ENCODE assay signal across 8 cellular contexts in genomic region chr7:48035967-48036478, GRCh38. TPM values are rescaled to one million over a fixed set of nuclear protein-coding genes. Genes with fewer than 3 reads are reported as not detected.
DNase-seq lines count a peak whose midpoint lies in the region; ATAC-seq and TF ChIP-seq lines count a peak whose summit lies in the region.

No MANE protein-coding gene starts in this region.

- 3 to 4% methylated on average over 16 to 31 of the region's 42 CpGs for WGBS in testis, 2 donors

- peak; percentile 48 for ATAC-seq in left lung

- H3K9ac ChIP-seq in HUES6 (ENCODE audit: low read length), result peak overlapping the region; percentile 3

- H3K9me3 ChIP-seq in HUES6 (ENCODE audit: control insufficient read depth, insufficient read depth, low read depth, low read length) (no peaks in the 10 kb centered on the region), breast epithelium (no peaks in the 10 kb centered on the region), left lung (no peaks in the 10 kb centered on the region), testis (no peaks in the 10 kb centered on the region)

- intact Hi-C loops in breast epithelium (cut with DNase I; ENCODE audit: low total_unique reads), result no loop called here
- intact Hi-C loops in left lung (cut with DNase I), result loop anchor here in 1 of 2 donors (10.0 kb wide), 1 partner anchor 69 kb away; no protein-coding TSS in a partner anchor
- intact Hi-C loops in testis (cut with DNase I; ENCODE audit: low total_unique reads), result no loop called here

- H3K4me3 ChIP-seq in HUES6 (ENCODE audit: low read depth, low read length) (peak overlapping the region; percentile 77), breast epithelium (peak overlapping the region; percentile 39 to 64 (median 53)), left lung (peak overlapping the region; percentile 41 to 49), testis (peak overlapping the region; percentile 46 to 63)

- TF ChIP-seq POLR2A in breast epithelium (IDR thresholded peaks at IDR 0.05), result no peak
- no peak for TF ChIP-seq POLR2A in testis (IDR thresholded peaks at IDR 0.05)

- peak; percentile 45 for DNase-seq in ELF-1 (ENCODE audit: low read depth, low spot score)
- DNase-seq in breast epithelium (ENCODE audit: low spot score in 2 of 2), result no peak
- DNase-seq in left lung, result peak; percentile 42 to 88
- peak; percentile 37 for DNase-seq in testis
- DNase-seq in stimulated activated naive CD4-positive, alpha-beta T cell treated with Interleukin-2 at 50 U/mL for 16 hours (lab: John Stamatoyannopoulos, UW), result no peak
- no peak for DNase-seq in SHP77 treated with DMSO at 0.1 percent for 48 hours (lab: John Stamatoyannopoulos, UW)
- no peak for DNase-seq in stimulated activated CD4-positive, alpha-beta T cell treated with anti-CD3 and anti-CD28 coated beads, Interleukin-4, amount 100 ng/mL, for 1 hour

- peaks cover 44% of the 10 kb centered on the region for H3K27me3 ChIP-seq in HUES6 (ENCODE audit: control insufficient read depth, insufficient read depth, low read length)
- peaks cover 3 to 9% of the 10 kb centered on the region in 2 donors for H3K27me3 ChIP-seq in breast epithelium
- peaks cover 26 to 57% of the 10 kb centered on the region in 2 donors for H3K27me3 ChIP-seq in left lung
- no peaks in the 10 kb centered on the region for H3K27me3 ChIP-seq in testis

- H3K27ac ChIP-seq in HUES6 (ENCODE audit: low read depth, low read length) (no peak overlapping the region), breast epithelium (no peak overlapping the region), left lung (no peak overlapping the region), testis (no peak overlapping the region)

- TF ChIP-seq CTCF in breast epithelium (IDR thresholded peaks at IDR 0.05) (no peak), left lung (IDR thresholded peaks at IDR 0.05) (no peak), testis (IDR thresholded peaks at IDR 0.05) (no peak)

- H3K36me3 ChIP-seq in HUES6 (ENCODE audit: control insufficient read depth, insufficient read depth, low read length), result no peaks in the 10 kb centered on the region
- H3K36me3 ChIP-seq in breast epithelium, result no peaks in the 10 kb centered on the region
- H3K36me3 ChIP-seq in left lung, result no peaks in the 10 kb centered on the region
- H3K36me3 ChIP-seq in testis (ENCODE audit: low read depth, missing control alignments), result no peaks in the 10 kb centered on the region

- H3K4me1 ChIP-seq in HUES6 (ENCODE audit: control insufficient read depth, insufficient read depth, low read length), result peaks cover 43% of the 10 kb centered on the region
- no peaks in the 10 kb centered on the region for H3K4me1 ChIP-seq in breast epithelium
- H3K4me1 ChIP-seq in left lung, result peaks cover 6 to 9% of the 10 kb centered on the region in 2 donors
- peaks cover 4% of the 10 kb centered on the region for H3K4me1 ChIP-seq in testis

RNA-seq across cellular contexts. Expression of gene C7orf57, which starts 0.7 kb away (rescaled TPM):
- total RNA-seq in breast epithelium (not detected), left lung (1 to 10 TPM in 1 of 2 donors, not detected in 1; 1.6 TPM), testis (10 to 100 TPM in 1 of 2 donors, 1 to 10 TPM in 1; 2.8 to 12.3 TPM)
- 7.8 TPM for polyA plus RNA-seq in testis (ENCODE audit: insufficient read depth, low read depth, low replicate concordance)

RNA-seq across cellular contexts. Expression of gene SUN3, which starts 7.1 kb away (rescaled TPM):
- not detected for total RNA-seq in breast epithelium
- not detected for total RNA-seq in left lung
- 10 to 100 TPM; 12.8 to 29.1 TPM for total RNA-seq in testis
- polyA plus RNA-seq in testis (ENCODE audit: insufficient read depth, low read depth, low replicate concordance), result 64.5 TPM

RNA-seq across cellular contexts. Expression of gene UPP1, which starts 53.0 kb away (rescaled TPM):
- total RNA-seq in breast epithelium (10 to 100 TPM; 11.1 to 32.1 (median 19.5) TPM), left lung (10 to 100 TPM; 37.8 to 79.3 TPM), testis (10 to 100 TPM; 17.2 to 20.8 TPM)
- 13.1 TPM for polyA plus RNA-seq in testis (ENCODE audit: insufficient read depth, low read depth, low replicate concordance)

RNA-seq across cellular contexts. Expression of gene HUS1, which starts 56.6 kb away (rescaled TPM):
- total RNA-seq in breast epithelium (10 to 100 TPM; 26.5 to 46.2 (median 31.5) TPM), left lung (10 to 100 TPM; 36.7 to 38.7 TPM), testis (10 to 100 TPM; 39.4 to 40.3 TPM)
- 18.4 TPM for polyA plus RNA-seq in testis (ENCODE audit: insufficient read depth, low read depth, low replicate concordance)

Comparison
In these comparisons a context has a peak if more than half of its experiments do, and no peak if none do; other contexts are left out.
1. DNase-seq: peak in ELF-1 (single experiment), left lung (2 of 2) and testis (single experiment); none in breast epithelium (0 of 2), stimulated activated naive CD4-positive, alpha-beta T cell treated with Interleukin-2 at 50 U/mL for 16 hours (single experiment), SHP77 treated with DMSO at 0.1 percent for 48 hours (single experiment) and stimulated activated CD4-positive, alpha-beta T cell treated with anti-CD3 and anti-CD28 coated beads, Interleukin-4, amount 100 ng/mL, for 1 hour (single experiment).
2. RNA of gene SUN3, which starts 7.1 kb away (total RNA-seq): 12.8 to 29.1 TPM in testis; not detected in breast epithelium and not detected in left lung; every median in the first group is over 10 times any median in the second.
3. Peak in every context shown above with its lines, with median percentiles within 50 percentile points of each other: H3K4me3 ChIP-seq.